8 cellular contexts compared by ENCODE assay signal in the genomic region with DNA sequence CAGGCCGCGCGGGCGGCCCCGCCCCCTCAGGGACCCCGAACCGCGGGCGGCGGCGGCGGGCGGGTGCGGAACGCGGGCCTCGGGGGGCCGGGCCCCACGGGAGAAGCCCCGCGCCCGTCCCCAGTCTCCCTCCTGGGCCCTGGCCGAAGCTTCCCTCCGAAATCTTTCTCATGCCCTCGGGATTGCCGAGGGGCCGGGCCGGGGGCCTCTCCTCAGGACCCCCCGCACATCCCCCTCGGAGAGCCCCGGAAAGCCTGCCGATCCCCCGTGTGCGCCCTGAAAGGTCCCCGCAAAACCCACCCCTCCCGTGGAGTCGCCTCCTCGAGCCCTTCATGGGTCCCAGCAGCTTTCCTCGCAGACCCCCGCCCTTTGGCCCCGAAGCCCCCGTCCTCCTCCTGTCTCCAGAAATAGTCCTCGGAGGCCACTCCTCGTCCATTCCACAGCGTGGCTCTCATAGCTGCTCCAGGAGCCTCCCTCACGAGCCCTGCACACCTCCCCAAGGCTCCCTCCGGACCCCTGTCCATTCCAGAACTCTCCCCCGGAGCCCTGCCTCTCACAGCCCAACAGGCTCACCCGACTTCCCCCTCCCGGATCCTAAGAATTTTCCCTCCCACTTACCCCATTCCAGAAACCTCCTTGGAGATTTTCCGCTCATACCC. TPM values are rescaled to one million over a fixed set of nuclear protein-coding genes. Genes with fewer than 3 reads are reported as not detected.
DNase-seq lines count a peak whose midpoint lies in the region; ATAC-seq, FAIRE-seq and TF ChIP-seq lines count a peak whose summit lies in the region.

No MANE protein-coding gene starts in this region.

- no peak overlapping the region for H2BK20ac ChIP-seq in H9 (ENCODE audit: low read depth, low read length, poor library complexity, severe bottlenecking)

- no peak overlapping the region for H3K18ac ChIP-seq in H9 (ENCODE audit: insufficient read length, low read depth, low read length)

- H3K79me1 ChIP-seq in H9 (ENCODE audit: insufficient read depth, low read depth, low read length, poor library complexity, severe bottlenecking) = peaks cover 9% of the 10 kb centered on the region

- WGBS in H9 (ENCODE audit: extremely low coverage, insufficient read length, low lambda C conversion rate) = no CpG with 5 or more reads among the region's 51 CpGs
- WGBS in smooth muscle cell (ENCODE audit: low lambda C conversion rate) = under 1% methylated on average over 14 of the region's 51 CpGs

- H3K36me3 ChIP-seq in iPS-15b (ENCODE audit: control insufficient read depth, insufficient read depth, low read length) = no peaks in the 10 kb centered on the region
- no peaks in the 10 kb centered on the region for H3K36me3 ChIP-seq in smooth muscle cell (ENCODE audit: low read depth)

- H3K4me3 ChIP-seq in iPS-15b (ENCODE audit: low read depth, low read length) (peak overlapping the region; percentile 71), smooth muscle cell (peak overlapping the region; percentile 97)

- peaks cover 16% of the 10 kb centered on the region for H3K27me3 Mint-ChIP-seq in H9 (ENCODE audit: low read depth)
- no peaks in the 10 kb centered on the region for H3K27me3 Mint-ChIP-seq in activated naive CD8-positive, alpha-beta T cell treated with anti-CD3 and anti-CD28 coated beads, Interleukin-2, amount 50 U/mL, for 24 hours

- H2AFZ ChIP-seq in H9 (ENCODE audit: low read length) (no peak overlapping the region), smooth muscle cell (ENCODE audit: low read depth) (no peak overlapping the region)

- H3K27ac ChIP-seq in 22Rv1 = peak overlapping the region; percentile 67
- H3K27ac ChIP-seq in H9 (ENCODE audit: insufficient read length, low read depth, low read length) = no peak overlapping the region
- H3K27ac ChIP-seq in smooth muscle cell (ENCODE audit: low read depth) = peak overlapping the region; percentile 79

- peaks cover 14% of the 10 kb centered on the region for H3K23me2 ChIP-seq in H9 (ENCODE audit: insufficient read length, low read depth, low read length, poor library complexity, severe bottlenecking)

- peaks cover 25 to 26% of the 10 kb centered on the region in 2 experiments for H3K4me1 Mint-ChIP-seq in H9
- H3K4me1 Mint-ChIP-seq in activated naive CD8-positive, alpha-beta T cell treated with anti-CD3 and anti-CD28 coated beads, Interleukin-2, amount 50 U/mL, for 24 hours = peaks cover 67% of the 10 kb centered on the region

- H3K4ac ChIP-seq in H9 (ENCODE audit: low read depth, low read length) = no peak overlapping the region

- peak overlapping the region in 2 of 3 experiments; percentile 62 to 91; a peak in 2 of 7 replicates for H3K27ac Mint-ChIP-seq in H9
- H3K27ac Mint-ChIP-seq in activated naive CD8-positive, alpha-beta T cell treated with anti-CD3 and anti-CD28 coated beads, Interleukin-2, amount 50 U/mL, for 24 hours = peak overlapping the region; percentile 75

- no peak overlapping the region for H2BK120ac ChIP-seq in H9 (ENCODE audit: low read depth, low read length, poor library complexity, severe bottlenecking)

- no peak overlapping the region for H3K56ac ChIP-seq in H9 (ENCODE audit: insufficient read length, low read depth, low read length)

- no peaks in the 10 kb centered on the region for H3F3A ChIP-seq in smooth muscle cell (ENCODE audit: low read depth)

- no peak for FAIRE-seq in GM19239 (lab: Jason Lieb, UNC)

- H2BK12ac ChIP-seq in H9 (ENCODE audit: insufficient read length, low read depth, low read length) = no peak overlapping the region

- no peak overlapping the region for H3K23ac ChIP-seq in H9 (ENCODE audit: insufficient read length, low read depth, low read length)

- DNase-seq in H9 = no peak
- DNase-seq in activated naive CD8-positive, alpha-beta T cell treated with anti-CD3 and anti-CD28 coated beads, Interleukin-2, amount 50 U/mL, for 24 hours = no peak
- no peak for DNase-seq in smooth muscle cell (lab: John Stamatoyannopoulos, UW; ENCODE audit: unreplicated experiment)
- no peak for DNase-seq in NCI-H1105 (lab: John Stamatoyannopoulos, UW)
- DNase-seq in GM19239 (ENCODE audit: insufficient read length, low spot score) = no peak
- no peak for DNase-seq in stimulated activated naive CD4-positive, alpha-beta T cell treated with Interleukin-2 at 50 U/mL for 16 hours (lab: John Stamatoyannopoulos, UW)

- H4K20me1 ChIP-seq in H9 (ENCODE audit: control insufficient read depth, insufficient read depth, insufficient read length) (no peaks in the 10 kb centered on the region), smooth muscle cell (ENCODE audit: low read depth) (peaks cover 50% of the 10 kb centered on the region)

- H3K36me3 Mint-ChIP-seq in H9 (ENCODE audit: insufficient read depth in 1 of 3, low read depth in 3 of 3) = peaks cover 2 to 28% (median 11%) of the 10 kb centered on the region in 3 experiments
- peaks cover 7% of the 10 kb centered on the region for H3K36me3 Mint-ChIP-seq in activated naive CD8-positive, alpha-beta T cell treated with anti-CD3 and anti-CD28 coated beads, Interleukin-2, amount 50 U/mL, for 24 hours (ENCODE audit: low read depth)

- H4K5ac ChIP-seq in H9 (ENCODE audit: insufficient read length, low read depth, low read length) = no peak overlapping the region

- no peak for ATAC-seq in activated naive CD8-positive, alpha-beta T cell treated with anti-CD3 and anti-CD28 coated beads, Interleukin-2, amount 50 U/mL, for 24 hours

- H4K91ac ChIP-seq in H9 (ENCODE audit: insufficient read length, low read depth, low read length) = no peak overlapping the region

- H2AK5ac ChIP-seq in H9 (ENCODE audit: insufficient read length, low read length) = no peak overlapping the region

- H3K27me3 ChIP-seq in H9 (ENCODE audit: insufficient read depth, low read length) (no peaks in the 10 kb centered on the region), iPS-15b (ENCODE audit: control insufficient read depth, insufficient read depth, low read length) (peaks cover 4% of the 10 kb centered on the region), smooth muscle cell (ENCODE audit: low read depth) (no peaks in the 10 kb centered on the region)

- no peak overlapping the region for H2BK15ac ChIP-seq in H9 (ENCODE audit: low read depth, low read length)

- peak overlapping the region; percentile 74 for H3K14ac ChIP-seq in H9 (ENCODE audit: insufficient read depth, low read length)

- H3K4me2 ChIP-seq in H9 (ENCODE audit: insufficient read depth, insufficient read length, low read length) (peak overlapping the region; percentile 86), smooth muscle cell (peak overlapping the region; percentile 100)

- H3K9ac ChIP-seq in H9 (ENCODE audit: extremely low read depth, insufficient read length, low read length) (peak overlapping the region; percentile 88), iPS-15b (ENCODE audit: low read depth, low read length) (peak overlapping the region; percentile 65), smooth muscle cell (ENCODE audit: low read depth) (peak overlapping the region; percentile 100)

- peak overlapping the region; percentile 92 to 93 for H3K4me3 Mint-ChIP-seq in H9
- H3K4me3 Mint-ChIP-seq in activated naive CD8-positive, alpha-beta T cell treated with anti-CD3 and anti-CD28 coated beads, Interleukin-2, amount 50 U/mL, for 24 hours = peak overlapping the region; percentile 82

- H3T11ph ChIP-seq in H9 (ENCODE audit: low read length) = no peak overlapping the region

- no peak overlapping the region for H4K8ac ChIP-seq in H9 (replicated peaks; ENCODE audit: insufficient read length, low read depth, low read length)

- no peaks in the 10 kb centered on the region for H3K4me1 ChIP-seq in H9 (ENCODE audit: insufficient read depth, low read length)
- H3K4me1 ChIP-seq in iPS-15b (ENCODE audit: control insufficient read depth, insufficient read depth, low read length) = peaks cover 3% of the 10 kb centered on the region
- peaks cover 18% of the 10 kb centered on the region for H3K4me1 ChIP-seq in smooth muscle cell (ENCODE audit: low read depth)

- no peak for TF ChIP-seq CTCF in 22Rv1 (IDR thresholded peaks at IDR 0.05)
- no peak for TF ChIP-seq CTCF in H9 (conservative IDR thresholded peaks at IDR 0.05)
- TF ChIP-seq CTCF in smooth muscle cell (IDR thresholded peaks at IDR 0.05; ENCODE audit: borderline replicate concordance, insufficient read depth, poor library complexity, severe bottlenecking) = no peak

- no peaks in the 10 kb centered on the region for H3K9me3 ChIP-seq in H9 (ENCODE audit: control insufficient read depth, low read depth, low read length)
- no peaks in the 10 kb centered on the region for H3K9me3 ChIP-seq in iPS-15b (ENCODE audit: control insufficient read depth, insufficient read depth, low read length)
- no peaks in the 10 kb centered on the region for H3K9me3 ChIP-seq in smooth muscle cell (replicated peaks; ENCODE audit: low read depth)

- H2BK5ac ChIP-seq in H9 (ENCODE audit: insufficient read length, low read length) = no peak overlapping the region

- no peaks in the 10 kb centered on the region; a peak in 1 of 5 replicates for H3K9me3 Mint-ChIP-seq in H9
- no peaks in the 10 kb centered on the region for H3K9me3 Mint-ChIP-seq in activated naive CD8-positive, alpha-beta T cell treated with anti-CD3 and anti-CD28 coated beads, Interleukin-2, amount 50 U/mL, for 24 hours

- no peaks in the 10 kb centered on the region; the same call in 1 of the 2 replicates for H3K79me2 ChIP-seq in H9 (ENCODE audit: insufficient read depth, low read length)
- H3K79me2 ChIP-seq in smooth muscle cell (ENCODE audit: low read depth) = peaks cover 54% of the 10 kb centered on the region

RNA-seq across cellular contexts. Expression of a gene that starts 0.6 kb away (rescaled TPM):
- total RNA-seq in H9 (2021) (134 and 135 TPM in 2 replicates), smooth muscle cell (37.1 and 58.3 TPM in 2 replicates)
- polyA plus RNA-seq in smooth muscle cell = 61.8 and 81.9 TPM in 2 replicates

RNA-seq across cellular contexts. Expression of a gene that starts 6.9 kb away (rescaled TPM):
- 0.48 TPM in 1 of 2 replicates, not detected in the other for total RNA-seq in H9 (2021)
- total RNA-seq in smooth muscle cell = not detected in 2 replicates
- 0.37 TPM in 1 of 2 replicates, not detected in the other for polyA plus RNA-seq in smooth muscle cell

RNA-seq across cellular contexts. Expression of a gene that starts 22.1 kb away (rescaled TPM):
- total RNA-seq in H9 (2021) (4.2 and 4.5 TPM in 2 replicates), smooth muscle cell (0.36 and 0.76 TPM in 2 replicates)
- 2.1 and 3.2 TPM in 2 replicates for polyA plus RNA-seq in smooth muscle cell

RNA-seq across cellular contexts. Expression of a gene that starts 46.6 kb away (rescaled TPM):
- not detected in 2 replicates for total RNA-seq in H9 (2021)
- not detected in 2 replicates for total RNA-seq in smooth muscle cell
- polyA plus RNA-seq in smooth muscle cell = not detected in 2 replicates

RNA-seq across cellular contexts. Expression of a gene that starts 48.1 kb away (rescaled TPM):
- total RNA-seq in H9 (2021) = 34.9 and 38.0 TPM in 2 replicates
- 27.8 and 29.8 TPM in 2 replicates for total RNA-seq in smooth muscle cell
- polyA plus RNA-seq in smooth muscle cell = 35.8 and 42.7 TPM in 2 replicates
